Comparison of ENCODE assay signal across 17 cellular contexts in the genomic region with DNA sequence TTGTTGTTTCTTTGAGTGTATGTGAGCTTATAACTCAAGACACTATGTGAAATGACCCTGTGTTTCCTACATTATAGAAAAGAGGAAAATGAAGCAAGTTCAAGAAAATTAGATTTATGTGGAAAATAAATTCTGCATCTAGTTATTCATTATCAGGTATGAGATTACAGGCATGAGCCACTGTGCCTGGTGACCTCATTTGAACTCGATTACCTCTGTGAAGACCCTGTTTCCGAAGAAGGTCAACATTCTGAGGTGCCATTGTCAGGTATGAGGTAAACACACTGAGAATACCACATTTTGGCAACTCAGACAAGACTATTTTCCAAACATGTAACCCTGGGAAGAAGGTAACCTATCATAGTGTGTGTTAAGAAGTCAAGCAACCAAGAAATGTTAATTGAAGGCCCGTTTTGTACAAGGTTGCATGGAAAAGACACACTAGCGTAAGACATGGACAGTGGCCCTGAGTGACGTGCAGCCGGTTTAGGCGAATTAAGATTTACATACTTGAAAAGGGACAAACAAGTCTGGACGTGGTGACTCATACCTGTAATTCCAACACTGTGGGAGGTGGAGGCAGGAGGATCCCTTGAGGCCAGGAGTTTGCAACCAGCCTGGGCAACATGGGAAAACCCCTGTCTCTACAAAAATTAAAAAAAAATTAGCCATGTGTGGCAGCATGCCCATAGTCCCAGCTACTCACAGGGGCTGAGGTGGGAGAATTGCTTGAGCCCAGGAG.
DNase-seq lines count a peak whose midpoint lies in the region; ATAC-seq and TF ChIP-seq lines count a peak whose summit lies in the region.
"Had no signal": no experiment of that assay in that cellular context is flagged by ENCODE, and none has a peak within 500 bp of the region (broad histone marks: within the 10 kb centered on the region; RNA-seq: fewer than 3 reads in every experiment).

No MANE protein-coding gene starts in this region.

- no peak overlapping the region for H2BK15ac ChIP-seq in IMR-90 (ENCODE audit: low read depth, low read length)

- peaks cover 7% of the 10 kb centered on the region; the same call in 1 of the 2 replicates for H3K9me1 ChIP-seq in IMR-90 (ENCODE audit: insufficient read depth, low read length)

- peaks cover 10% of the 10 kb centered on the region for H3K36me3 Mint-ChIP-seq in endodermal cell (ENCODE audit: low read depth)
- H3K36me3 Mint-ChIP-seq in progenitor cell of endocrine pancreas (ENCODE audit: insufficient read depth), result peaks cover 1% of the 10 kb centered on the region

- TF ChIP-seq POLR2A in IMR-90 (IDR thresholded peaks at IDR 0.05; ENCODE audit: low read depth, low read length), result no peak

- peak overlapping the region; percentile 36; the same call in 1 of the 2 replicates for H2BK120ac ChIP-seq in IMR-90 (ENCODE audit: low read depth, low read length)

- H2BK20ac ChIP-seq in IMR-90 (ENCODE audit: low read depth, low read length), result peak overlapping the region; percentile 55

- in situ Hi-C loops in IMR-90 (cut with MboI; ENCODE audit: low sequenced_read_pairs), result no loop called here

- peaks cover 0 to 4% of the 10 kb centered on the region in 2 experiments; a peak in 2 of 4 replicates for H3K79me1 ChIP-seq in IMR-90 (ENCODE audit: low read depth in 1 of 2, low read length in 2 of 2)

- H3K27ac Mint-ChIP-seq in endodermal cell (peak overlapping the region; percentile 69), progenitor cell of endocrine pancreas (peak overlapping the region; percentile 81)
- H3K27ac Mint-ChIP-seq: naive thymus-derived CD8-positive, alpha-beta T cell; T-helper 1 cell treated with Interleukin-12 subunit alpha and Interleukin-12 subunit beta and Interleukin-4 antibody, amounts not matched to agents 30 μg/mL and 1 μg/mL, for 36 hours had no signal

- H4K20me1 ChIP-seq in IMR-90 (ENCODE audit: insufficient read depth, low read length), result no peaks in the 10 kb centered on the region

- H4K5ac ChIP-seq in IMR-90 (ENCODE audit: low read depth, low read length), result no peak overlapping the region

- no peak overlapping the region for H3K4me2 ChIP-seq in IMR-90 (ENCODE audit: low read depth, low read length)

- TF ChIP-seq CTCF in GM06990 (IDR thresholded peaks at IDR 0.05; ENCODE audit: insufficient read depth, low read length, poor library complexity, severe bottlenecking) (no peak), IMR-90 (conservative IDR thresholded peaks at IDR 0.05; ENCODE audit: low read depth, low read length) (no peak), endodermal cell (conservative IDR thresholded peaks at IDR 0.05) (no peak), progenitor cell of endocrine pancreas (IDR thresholded peaks at IDR 0.05; ENCODE audit: unreplicated experiment) (no peak)

- H2BK5ac ChIP-seq in IMR-90 (ENCODE audit: low read depth, low read length, poor library complexity, severe bottlenecking), result no peak overlapping the region

- CTCF ChIA-PET in IMR-90 (lab: Yijun Ruan, JAX), result interaction anchor here (0.6 kb wide), 1 partner anchor 9 kb away, joined by 3 read pairs; no protein-coding TSS in a partner anchor

- H3K36me3 ChIP-seq in GM06990 (ENCODE audit: control insufficient read depth, insufficient read depth, low read length) (no peaks in the 10 kb centered on the region), IMR-90 (ENCODE audit: control insufficient read depth, insufficient read depth, low read length) (no peaks in the 10 kb centered on the region), endodermal cell (ENCODE audit: control insufficient read depth, insufficient read depth, low read length) (no peaks in the 10 kb centered on the region)
- H3K36me3 ChIP-seq: cardiac muscle cell had no signal

- POLR2A ChIA-PET in IMR-90 (lab: Charles Lee; ENCODE audit: unreplicated experiment), result interaction anchor here (0.6 kb wide), 1 partner anchor 20 kb away, joined by 3 read pairs; no protein-coding TSS in a partner anchor

- WGBS in IMR-90 (ENCODE audit: extremely low coverage in 2 of 2, insufficient read length in 1 of 2), 2 experiments, result no CpG with 5 or more reads among the region's 8 CpGs
- WGBS in endodermal cell (ENCODE audit: insufficient coverage in 1 of 2, insufficient read length in 1 of 2), 2 experiments, result 82 to 90% methylated on average over 8 of the region's 8 CpGs

- peak; percentile 43 for DNase-seq in GM06990 (ENCODE audit: extremely low read depth, insufficient read length)
- peak; percentile 43 for DNase-seq in IMR-90
- no peak for DNase-seq in endodermal cell
- no peak for DNase-seq in progenitor cell of endocrine pancreas (ENCODE audit: low spot score, unreplicated experiment)
- no peak for DNase-seq in cerebellum (ENCODE audit: low spot score)
- DNase-seq in NCI-H1694 treated with DMSO at 0.1 percent for 48 hours (lab: John Stamatoyannopoulos, UW), result no peak
- no peak for DNase-seq in stimulated activated CD4-positive, alpha-beta T cell treated with anti-CD3 and anti-CD28 coated beads, Interleukin-12 subunit alpha, Interleukin-12 subunit beta, amount 100 ng/mL, for 4 hours
- DNase-seq: activated T-cell treated with anti-CD3 and anti-CD28 coated beads for 4 hours; DMS79; hypothalamus; naive thymus-derived CD8-positive, alpha-beta T cell; NCI-H524; stimulated activated CD4-positive, alpha-beta T cell treated with anti-CD3 and anti-CD28 coated beads, Interleukin-2, amount 100 ng/mL, for 24 hours; testis had no signal

- no peaks in the 10 kb centered on the region for H3K27me3 Mint-ChIP-seq in endodermal cell (ENCODE audit: insufficient read depth)
- no peaks in the 10 kb centered on the region for H3K27me3 Mint-ChIP-seq in progenitor cell of endocrine pancreas

- no peak overlapping the region for H2AK5ac ChIP-seq in IMR-90 (ENCODE audit: low read depth, low read length)

- H3K4me1 ChIP-seq in IMR-90 (ENCODE audit: control insufficient read depth, insufficient read depth, low read length) (peaks cover 2% of the 10 kb centered on the region; the same call in 1 of the 2 replicates), endodermal cell (ENCODE audit: control insufficient read depth, insufficient read depth, low read length) (peaks cover 4% of the 10 kb centered on the region)
- H3K4me1 ChIP-seq: testis had no signal

- H3K23ac ChIP-seq in IMR-90 (ENCODE audit: low read depth, low read length), result no peak overlapping the region

- H3K9me3 ChIP-seq in IMR-90 (ENCODE audit: control insufficient read depth, insufficient read depth, low read length) (no peaks in the 10 kb centered on the region), endodermal cell (ENCODE audit: control insufficient read depth, low read length) (no peaks in the 10 kb centered on the region)
- H3K9me3 ChIP-seq: testis had no signal

- H3K4ac ChIP-seq in IMR-90 (ENCODE audit: low read depth, low read length), result 0 out of 2 replicates have a peak overlapping the region, but pooled peaks have one; percentile 52

- no TSS peak for BruUV-seq in IMR-90 (replicated peaks; lab: Mats Ljungman, UMichigan)

- no peak overlapping the region for H3K9ac ChIP-seq in IMR-90 (ENCODE audit: low read depth, low read length)
- H3K9ac ChIP-seq in endodermal cell (ENCODE audit: extremely low read depth, low read length, poor library complexity, severe bottlenecking), result no peak overlapping the region

- intact Hi-C loops in IMR-90 (cut with micrococcal nuclease), result no loop called here

- H3K56ac ChIP-seq in IMR-90 (ENCODE audit: extremely low read depth, insufficient read depth, low read length), result no peak overlapping the region

- H4K91ac ChIP-seq in IMR-90 (ENCODE audit: insufficient read depth, low read depth, low read length), result no peak overlapping the region

- H3K4me3 Mint-ChIP-seq in endodermal cell (no peak overlapping the region), progenitor cell of endocrine pancreas (ENCODE audit: low read depth) (no peak overlapping the region)
- H3K4me3 Mint-ChIP-seq: naive thymus-derived CD8-positive, alpha-beta T cell; T-helper 1 cell treated with Interleukin-12 subunit alpha and Interleukin-12 subunit beta and Interleukin-4 antibody, amounts not matched to agents 30 μg/mL and 1 μg/mL, for 36 hours had no signal

- no peak overlapping the region for H3K18ac ChIP-seq in IMR-90 (ENCODE audit: low read depth, low read length)

- H3K27ac ChIP-seq in IMR-90 (ENCODE audit: insufficient read depth, low read length) (no peak overlapping the region), endodermal cell (ENCODE audit: low read depth, low read length) (no peak overlapping the region)
- H3K27ac ChIP-seq: cardiac muscle cell, testis had no signal

- no peak overlapping the region for H2AFZ ChIP-seq in IMR-90 (replicated peaks; ENCODE audit: low read length, poor library complexity)

- H3K4me1 Mint-ChIP-seq in endodermal cell (peaks cover 53% of the 10 kb centered on the region), progenitor cell of endocrine pancreas (ENCODE audit: low read depth) (peaks cover 66% of the 10 kb centered on the region)

- dilution Hi-C loops in IMR-90 (cut with HindIII; ENCODE audit: low sequenced_read_pairs, unreplicated experiment), result no loop called here

- no peaks in the 10 kb centered on the region for H3K9me3 Mint-ChIP-seq in endodermal cell
- H3K9me3 Mint-ChIP-seq in progenitor cell of endocrine pancreas (ENCODE audit: low read depth), result no peaks in the 10 kb centered on the region
- H3K9me3 Mint-ChIP-seq: T-helper 1 cell treated with Interleukin-12 subunit alpha and Interleukin-12 subunit beta and Interleukin-4 antibody, amounts not matched to agents 30 μg/mL and 1 μg/mL, for 36 hours had no signal

- H3K14ac ChIP-seq in IMR-90 (replicated peaks; ENCODE audit: low read depth, low read length), result no peak overlapping the region

- no peak overlapping the region for H4K8ac ChIP-seq in IMR-90 (ENCODE audit: low read depth in 2 of 2, low read length in 2 of 2)

- H3K4me3 ChIP-seq in GM06990 (replicated peaks; ENCODE audit: low read depth, low read length), result peak overlapping the region; percentile 0; the same call in 1 of the 2 replicates
- no peak overlapping the region for H3K4me3 ChIP-seq in IMR-90 (ENCODE audit: insufficient read depth, low read depth, low read length)
- H3K4me3 ChIP-seq in endodermal cell (ENCODE audit: low read length), result no peak overlapping the region
- H3K4me3 ChIP-seq: cardiac muscle cell, testis had no signal

- H3K27me3 ChIP-seq in GM06990 (replicated peaks; ENCODE audit: control insufficient read depth, insufficient read depth, low read length) (no peaks in the 10 kb centered on the region), IMR-90 (ENCODE audit: control insufficient read depth, insufficient read depth, low read length) (no peaks in the 10 kb centered on the region), endodermal cell (ENCODE audit: control insufficient read depth, insufficient read depth, low read length, poor library complexity, severe bottlenecking) (no peaks in the 10 kb centered on the region)
- H3K27me3 ChIP-seq: cardiac muscle cell, testis had no signal

- peak overlapping the region; percentile 39 for H2AK9ac ChIP-seq in IMR-90 (replicated peaks; ENCODE audit: low read depth, low read length, poor library complexity)

- ATAC-seq in IMR-90 (ENCODE audit: low read depth), result no peak
- ATAC-seq in GM21825 (IDR thresholded peaks at IDR 0.05; ENCODE audit: unreplicated experiment), result no peak
- ATAC-seq: naive thymus-derived CD8-positive, alpha-beta T cell had no signal

- TF ChIP-seq RAD21 in IMR-90 (IDR thresholded peaks at IDR 0.05; ENCODE audit: low read length), result no peak

TF ChIP-seq in IMR-90, 13 proteins besides CTCF, POLR2A, EP300 and RAD21 (continues in another document):
- peak; percentile 37; the same call in 1 of the 2 replicates for TF ChIP-seq FOS (IDR thresholded peaks at IDR 0.05; ENCODE audit: low read depth, low read length)

Comparison
In these comparisons a context has a peak if more than half of its experiments do, and no peak if none do; other contexts are left out.
1. DNase-seq: peak in GM06990 (single experiment) and IMR-90 (single experiment); none in endodermal cell (single experiment), progenitor cell of endocrine pancreas (single experiment), cerebellum (single experiment), NCI-H1694 treated with DMSO at 0.1 percent for 48 hours (single experiment) and stimulated activated CD4-positive, alpha-beta T cell treated with anti-CD3 and anti-CD28 coated beads, Interleukin-12 subunit alpha, Interleukin-12 subunit beta, amount 100 ng/mL, for 4 hours (single experiment).